23 cellular contexts compared by ENCODE assay signal in genomic region chr7:71507665-71508064, GRCh38.
"Had no signal": no experiment of that assay in that cellular context is flagged by ENCODE, and none has a peak within 500 bp of the region (broad histone marks: within the 10 kb centered on the region; RNA-seq: fewer than 3 reads in every experiment).

No MANE protein-coding gene starts in this region.

- H3K36me3 Mint-ChIP-seq: activated naive CD8-positive, alpha-beta T cell treated with anti-CD3 and anti-CD28 coated beads for 36 hours; naive thymus-derived CD4-positive, alpha-beta T cell had no signal

- H3K27me3 Mint-ChIP-seq: activated naive CD8-positive, alpha-beta T cell treated with anti-CD3 and anti-CD28 coated beads for 36 hours; naive thymus-derived CD4-positive, alpha-beta T cell had no signal

- DNase-seq: activated CD4-positive, alpha-beta T cell treated with anti-CD3 and anti-CD28 coated beads for 4 hours; activated CD4-positive, alpha-beta T cell treated with anti-CD3 and anti-CD28 coated beads, Interleukin-2, amount 50 U/mL, for 48 hours; activated CD4-positive, CD25-positive, alpha-beta regulatory T cell; activated naive CD4-positive, alpha-beta T cell treated with Interleukin-2 at 50 U/mL for 16 hours; activated naive CD8-positive, alpha-beta T cell treated with anti-CD3 and anti-CD28 coated beads for 36 hours; activated T-cell treated with anti-CD3 and anti-CD28 coated beads, Interleukin-2, amount 50 U/mL, for 48 hours; colonic mucosa; heart left ventricle; lower lobe of right lung; naive thymus-derived CD4-positive, alpha-beta T cell; spleen; stimulated activated CD4-positive, alpha-beta T cell treated with anti-CD3 and anti-CD28 coated beads, Interleukin-4, amount 100 ng/mL, for 1 hour; stimulated activated naive CD4-positive, alpha-beta T cell; T1000; testis; trophoblast cell; uterus had no signal

- H3K27me3 ChIP-seq: breast epithelium, colonic mucosa, gastroesophageal sphincter, heart left ventricle, spleen, testis, uterus had no signal

- H3K27ac Mint-ChIP-seq: activated naive CD8-positive, alpha-beta T cell treated with anti-CD3 and anti-CD28 coated beads for 36 hours; naive thymus-derived CD4-positive, alpha-beta T cell had no signal

- FAIRE-seq: astrocyte, keratinocyte had no signal

- H3K27ac ChIP-seq: breast epithelium, colonic mucosa, epithelial cell of prostate, gastroesophageal sphincter, heart left ventricle, lower lobe of right lung, spleen, testis, uterus had no signal

- H3K4me1 ChIP-seq: breast epithelium, colonic mucosa, heart left ventricle, lower lobe of right lung, spleen, testis, uterus had no signal

- H3K4me3 ChIP-seq: breast epithelium, colonic mucosa, gastroesophageal sphincter, heart left ventricle, lower lobe of right lung, spleen, testis, uterus had no signal

- H3K4me1 Mint-ChIP-seq: activated naive CD8-positive, alpha-beta T cell treated with anti-CD3 and anti-CD28 coated beads for 36 hours; naive thymus-derived CD4-positive, alpha-beta T cell had no signal

- ATAC-seq: gastroesophageal sphincter; heart left ventricle; left lobe of liver; lower lobe of right lung; naive thymus-derived CD4-positive, alpha-beta T cell had no signal

- H3K36me3 ChIP-seq: breast epithelium, colonic mucosa, gastroesophageal sphincter, heart left ventricle, lower lobe of right lung, spleen, uterus had no signal

- H3K9me3 ChIP-seq: breast epithelium, colonic mucosa, gastroesophageal sphincter, heart left ventricle, lower lobe of right lung, testis, uterus had no signal

- H3K4me3 Mint-ChIP-seq: activated naive CD8-positive, alpha-beta T cell treated with anti-CD3 and anti-CD28 coated beads for 36 hours; naive thymus-derived CD4-positive, alpha-beta T cell had no signal
